ENCODE assay signal across 22 cellular contexts in the genomic region with DNA sequence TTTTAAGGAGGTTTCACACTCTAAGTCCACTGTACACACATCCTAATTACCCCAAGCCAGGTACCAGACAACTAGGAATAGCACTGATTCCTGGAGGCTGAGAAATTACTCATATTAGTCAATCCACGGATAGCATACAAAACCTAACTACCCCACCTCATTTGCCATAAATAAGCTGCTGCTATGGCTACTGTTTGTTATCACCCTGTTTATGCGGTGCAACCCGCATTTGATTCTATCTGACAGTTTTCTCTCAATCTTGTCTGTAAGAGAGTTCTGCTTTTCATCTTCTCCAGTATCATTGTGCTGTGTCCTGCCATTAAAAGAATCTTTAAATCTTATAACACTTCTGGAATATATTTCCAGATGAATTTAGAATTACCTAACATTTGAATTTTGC.
"Had no signal": no experiment of that assay in that cellular context is flagged by ENCODE, and none has a peak within 500 bp of the region (broad histone marks: within the 10 kb centered on the region; RNA-seq: fewer than 3 reads in every experiment).

No MANE protein-coding gene starts in this region.

- H3K27me3 Mint-ChIP-seq: naive thymus-derived CD8-positive, alpha-beta T cell; stimulated activated naive CD8-positive, alpha-beta T cell treated with anti-CD3 and anti-CD28 coated beads, Interleukin-15, Interleukin-2, amounts not matched to agents 100 ng/mL and 50 ng/mL, for 24 hours had no signal

- H3K36me3 Mint-ChIP-seq: immature natural killer cell; naive thymus-derived CD8-positive, alpha-beta T cell had no signal

- H3K9me3 Mint-ChIP-seq: nephron, neural crest cell had no signal

- H3K27ac Mint-ChIP-seq: immature natural killer cell; naive thymus-derived CD8-positive, alpha-beta T cell; nephron; stimulated activated naive CD8-positive, alpha-beta T cell treated with anti-CD3 and anti-CD28 coated beads, Interleukin-15, Interleukin-2, amounts not matched to agents 100 ng/mL and 50 ng/mL, for 24 hours had no signal

- H3K4me3 Mint-ChIP-seq: immature natural killer cell; naive thymus-derived CD8-positive, alpha-beta T cell; nephron; neural crest cell; stimulated activated naive CD8-positive, alpha-beta T cell treated with anti-CD3 and anti-CD28 coated beads, Interleukin-15, Interleukin-2, amounts not matched to agents 100 ng/mL and 50 ng/mL, for 24 hours had no signal

- FAIRE-seq: islet of Langerhans, pancreas had no signal

- H3K4me1 Mint-ChIP-seq: immature natural killer cell; naive thymus-derived CD8-positive, alpha-beta T cell; nephron; neural crest cell had no signal

- DNase-seq: hypothalamus; immature natural killer cell; kidney; left ventricle myocardium inferior; midbrain; mucosa of descending colon; naive thymus-derived CD8-positive, alpha-beta T cell; nucleus accumbens; pancreas; posterior cingulate gyrus; retina; right cardiac atrium; stimulated activated CD4-positive, alpha-beta T cell treated with anti-CD3 and anti-CD28 coated beads, Interleukin-12 subunit alpha, Interleukin-12 subunit beta, amount 100 ng/mL, for 4 hours; stimulated activated CD4-positive, alpha-beta T cell treated with anti-CD3 and anti-CD28 coated beads, Interleukin-15, amount 100 ng/mL, for 24 hours; stimulated activated CD4-positive, alpha-beta T cell treated with anti-CD3 and anti-CD28 coated beads, Interleukin-2, amount 100 ng/mL, for 24 hours; stimulated activated CD4-positive, alpha-beta T cell treated with anti-CD3 and anti-CD28 coated beads, Interleukin-4, amount 100 ng/mL, for 1 hour; stimulated activated naive CD4-positive, alpha-beta T cell; upper lobe of left lung had no signal
